Comparison of ENCODE assay signal across 2 cellular contexts in the genomic region with DNA sequence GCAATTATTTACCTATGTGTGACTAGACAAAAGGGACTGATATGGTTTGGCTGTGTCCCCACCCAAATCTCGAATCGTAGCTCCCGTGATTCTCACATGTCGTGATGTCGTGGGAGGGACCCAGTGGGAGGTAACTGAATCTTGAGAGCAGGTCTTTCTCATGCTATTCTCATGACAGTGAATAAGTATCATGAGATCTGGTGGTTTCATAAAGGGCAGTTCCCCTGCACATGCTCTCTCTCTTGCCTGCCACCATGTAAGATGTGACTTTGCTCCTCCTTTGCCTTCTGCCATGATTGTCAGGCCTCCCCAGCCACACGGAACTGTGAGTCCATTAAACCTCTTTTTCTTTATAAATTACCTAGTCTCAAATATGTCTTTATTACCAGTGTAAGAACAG. TPM values are rescaled to one million over a fixed set of nuclear protein-coding genes. Genes with fewer than 3 reads are reported as not detected.
"Had no signal": no experiment of that assay in that cellular context is flagged by ENCODE, and none has a peak within 500 bp of the region (broad histone marks: within the 10 kb centered on the region; RNA-seq: fewer than 3 reads in every experiment).

No MANE protein-coding gene starts in this region.

RNA-seq across cellular contexts. Expression of a gene that starts 37.2 kb away (rescaled TPM):
- total RNA-seq: activated naive CD8-positive, alpha-beta T cell treated with anti-CD3 and anti-CD28 coated beads, Interleukin-2, amount 10 ng/mL, durations not matched to agents 7 days and 5 days; T-helper 2 cell treated with Interferon-gamma antibody and Interleukin-4, amounts not matched to agents 100 ng/mL and 5 ng/mL, for 36 hours had no signal
